ENCODE assay signal across 1 cellular context in the genomic region with DNA sequence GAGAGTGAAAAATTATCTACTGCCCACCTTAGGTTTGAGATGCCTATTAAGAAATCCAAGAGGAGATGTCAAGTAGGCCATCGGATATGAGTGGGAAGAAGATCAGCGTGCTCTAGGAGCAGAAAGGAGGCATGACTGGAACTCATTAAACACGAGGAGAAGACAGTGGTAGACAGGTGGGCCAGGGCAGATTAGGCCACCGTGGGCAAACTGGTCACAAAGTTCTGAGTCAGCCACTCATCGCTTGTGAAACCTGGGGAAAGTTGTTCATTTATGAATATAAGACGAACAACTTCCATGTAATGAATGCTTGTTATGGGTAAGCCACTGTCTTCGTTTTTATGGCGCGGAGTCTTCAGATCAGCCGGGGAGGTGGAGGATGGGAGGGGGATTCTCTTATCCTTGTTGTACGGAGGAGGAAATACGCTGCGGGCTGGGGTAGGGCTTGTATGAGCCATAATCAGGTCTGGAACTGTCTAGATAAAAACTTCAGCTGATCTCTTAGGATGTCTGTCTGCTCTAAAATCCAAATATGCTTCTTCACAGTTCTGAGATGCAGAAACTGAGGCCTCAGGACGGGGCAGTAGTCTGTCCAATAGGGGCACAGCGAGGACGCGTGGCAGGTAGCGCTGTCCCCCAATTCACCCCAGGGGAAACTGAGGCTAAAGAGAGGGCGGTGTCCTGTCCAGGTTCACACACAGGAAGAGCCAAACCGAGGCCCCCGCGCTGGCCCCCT.
TF ChIP-seq lines count a peak whose summit lies in the region.

No MANE protein-coding gene starts in this region.

TF ChIP-seq in A549, 52 proteins besides CTCF, POLR2A, EP300 and RAD21 (continued from another document):
- no peak for TF ChIP-seq HMGXB4 (CRISPR knock-in tag; IDR thresholded peaks at IDR 0.05; ENCODE audit: borderline replicate concordance)
- no peak for TF ChIP-seq ZC3H11A (IDR thresholded peaks at IDR 0.05)
- no peak for TF ChIP-seq CBX2 (IDR thresholded peaks at IDR 0.05; ENCODE audit: borderline replicate concordance, low read depth)
